In genomic region chr14:37593496-37594237, GRCh38 we compare ENCODE assay signal across 9 cellular contexts. TPM values are rescaled to one million over a fixed set of nuclear protein-coding genes. Genes with fewer than 3 reads are reported as not detected.
DNase-seq lines count a peak whose midpoint lies in the region; ATAC-seq and TF ChIP-seq lines count a peak whose summit lies in the region.
"Had no signal": no experiment of that assay in that cellular context is flagged by ENCODE, and none has a peak within 500 bp of the region (broad histone marks: within the 10 kb centered on the region; RNA-seq: fewer than 3 reads in every experiment).

No MANE protein-coding gene starts in this region.

- peak overlapping the region; percentile 54 for H3K4me3 ChIP-seq in mucosa of descending colon

- no peak overlapping the region for H3K27ac Mint-ChIP-seq in stimulated activated naive CD8-positive, alpha-beta T cell treated with anti-CD3 and anti-CD28 coated beads, Interleukin-15, Interleukin-2, amounts not matched to agents 100 ng/mL and 50 ng/mL, for 24 hours
- H3K27ac Mint-ChIP-seq in activated naive CD8-positive, alpha-beta T cell treated with anti-CD3 and anti-CD28 coated beads for 36 hours = peak overlapping the region; percentile 31

- no peak for TF ChIP-seq CTCF in mucosa of descending colon (IDR thresholded peaks at IDR 0.05)

- H3K4me1 ChIP-seq in mucosa of descending colon (ENCODE audit: low read depth) = peaks cover 2% of the 10 kb centered on the region
- H3K4me1 ChIP-seq: parathyroid adenoma had no signal

- peaks cover 25% of the 10 kb centered on the region for H3K4me1 Mint-ChIP-seq in stimulated activated naive CD8-positive, alpha-beta T cell treated with anti-CD3 and anti-CD28 coated beads, Interleukin-15, Interleukin-2, amounts not matched to agents 100 ng/mL and 50 ng/mL, for 24 hours (ENCODE audit: low read depth)
- H3K4me1 Mint-ChIP-seq in activated naive CD8-positive, alpha-beta T cell treated with anti-CD3 and anti-CD28 coated beads for 36 hours = peaks cover 13% of the 10 kb centered on the region

- H3K9me3 Mint-ChIP-seq in stimulated activated naive CD8-positive, alpha-beta T cell treated with anti-CD3 and anti-CD28 coated beads, Interleukin-15, Interleukin-2, amounts not matched to agents 100 ng/mL and 50 ng/mL, for 24 hours = peaks cover 3% of the 10 kb centered on the region
- H3K9me3 Mint-ChIP-seq in activated naive CD8-positive, alpha-beta T cell treated with anti-CD3 and anti-CD28 coated beads for 36 hours = peaks cover 18% of the 10 kb centered on the region

- peaks cover 4% of the 10 kb centered on the region for H3K36me3 ChIP-seq in mucosa of descending colon (ENCODE audit: low read depth)

- intact Hi-C loops in mucosa of descending colon (cut with DNase I, micrococcal nuclease) = loop anchor here in 1 of 2 donors (10.0 kb wide), 1 partner anchor 349 kb away; no protein-coding TSS in a partner anchor

- no peak for DNase-seq in stimulated activated naive CD8-positive, alpha-beta T cell treated with anti-CD3 and anti-CD28 coated beads, Interleukin-15, Interleukin-2, amounts not matched to agents 100 U/mL and 50 U/mL, for 24 hours
- no peak for DNase-seq in activated naive CD8-positive, alpha-beta T cell treated with anti-CD3 and anti-CD28 coated beads for 36 hours
- no peak for DNase-seq in mucosa of descending colon
- no peak for DNase-seq in activated CD8-positive, alpha-beta memory T cell treated with anti-CD3 and anti-CD28 coated beads, Interleukin-2, amount 50 U/mL, for 48 hours

- no peak for ATAC-seq in stimulated activated naive CD8-positive, alpha-beta T cell treated with anti-CD3 and anti-CD28 coated beads, Interleukin-15, Interleukin-2, amounts not matched to agents 100 U/mL and 50 U/mL, for 24 hours
- ATAC-seq in mucosa of descending colon (no peak), HG02885 (IDR thresholded peaks at IDR 0.05; ENCODE audit: poor library complexity, unreplicated experiment) (no peak), HG02571 (IDR thresholded peaks at IDR 0.05; ENCODE audit: unreplicated experiment) (no peak), GM21423 (IDR thresholded peaks at IDR 0.05; ENCODE audit: unreplicated experiment) (no peak)

- peak overlapping the region; percentile 69 for H3K4me3 Mint-ChIP-seq in stimulated activated naive CD8-positive, alpha-beta T cell treated with anti-CD3 and anti-CD28 coated beads, Interleukin-15, Interleukin-2, amounts not matched to agents 100 ng/mL and 50 ng/mL, for 24 hours
- H3K4me3 Mint-ChIP-seq in activated naive CD8-positive, alpha-beta T cell treated with anti-CD3 and anti-CD28 coated beads for 36 hours = no peak overlapping the region

- no peaks in the 10 kb centered on the region for H3K9me3 ChIP-seq in mucosa of descending colon

- peaks cover 81% of the 10 kb centered on the region for H3K27me3 Mint-ChIP-seq in stimulated activated naive CD8-positive, alpha-beta T cell treated with anti-CD3 and anti-CD28 coated beads, Interleukin-15, Interleukin-2, amounts not matched to agents 100 ng/mL and 50 ng/mL, for 24 hours
- H3K27me3 Mint-ChIP-seq in activated naive CD8-positive, alpha-beta T cell treated with anti-CD3 and anti-CD28 coated beads for 36 hours = peaks cover 91% of the 10 kb centered on the region

- H3K36me3 Mint-ChIP-seq in stimulated activated naive CD8-positive, alpha-beta T cell treated with anti-CD3 and anti-CD28 coated beads, Interleukin-15, Interleukin-2, amounts not matched to agents 100 ng/mL and 50 ng/mL, for 24 hours (ENCODE audit: low read depth) = peaks cover 16% of the 10 kb centered on the region
- peaks cover 24% of the 10 kb centered on the region for H3K36me3 Mint-ChIP-seq in activated naive CD8-positive, alpha-beta T cell treated with anti-CD3 and anti-CD28 coated beads for 36 hours

RNA-seq across cellular contexts. Expression of gene FOXA1, which starts 1.4 kb away (rescaled TPM):
- not detected for total RNA-seq in activated naive CD8-positive, alpha-beta T cell treated with anti-CD3 and anti-CD28 coated beads for 36 hours
- 10 to 100 TPM; 21.1 to 73.3 (median 64.5) TPM for total RNA-seq in mucosa of descending colon

RNA-seq across cellular contexts. Expression of gene TTC6, which starts 1.8 kb away (rescaled TPM):
- not detected for total RNA-seq in activated naive CD8-positive, alpha-beta T cell treated with anti-CD3 and anti-CD28 coated beads for 36 hours
- 1 to 10 TPM; 1.7 to 9.2 (median 4.8) TPM for total RNA-seq in mucosa of descending colon

Comparison
In these comparisons a context has a peak if more than half of its experiments do, and no peak if none do; other contexts are left out.
1. RNA of gene FOXA1, which starts 1.4 kb away (total RNA-seq): 21.1 to 73.3 TPM in mucosa of descending colon; not detected in activated naive CD8-positive, alpha-beta T cell treated with anti-CD3 and anti-CD28 coated beads for 36 hours; every median in the first group is over 10 times any median in the second.